ENCODE assay signal across 17 cellular contexts in genomic region chr9:38652044-38652443, GRCh38. TPM values are rescaled to one million over a fixed set of nuclear protein-coding genes. Genes with fewer than 3 reads are reported as not detected.
A peak's percentile ranks its signal among the peaks of the same experiment; 100 is the strongest.
DNase-seq lines count a peak whose midpoint lies in the region; ATAC-seq and TF ChIP-seq lines count a peak whose summit lies in the region.
"Had no signal": no experiment of that assay in that cellular context is flagged by ENCODE, and none has a peak within 500 bp of the region (broad histone marks: within the 10 kb centered on the region; RNA-seq: fewer than 3 reads in every experiment).

No MANE protein-coding gene starts in this region.

- H3K14ac ChIP-seq in neuronal stem cell (ENCODE audit: low read length): no peak overlapping the region

- ATAC-seq in HG02759 (IDR thresholded peaks at IDR 0.05; ENCODE audit: unreplicated experiment): peak; percentile 40

- H3K4ac ChIP-seq in neuronal stem cell (ENCODE audit: low read length): no peak overlapping the region

- H3K4me3 ChIP-seq in GM12865 (ENCODE audit: low read depth, low read length) (no peak overlapping the region), esophagus muscularis mucosa (no peak overlapping the region), neuronal stem cell (ENCODE audit: low read length in 2 of 2) (no peak overlapping the region), breast epithelium (no peak overlapping the region)
- H3K4me3 ChIP-seq: SK-N-MC had no signal

- H2AK5ac ChIP-seq in neuronal stem cell (ENCODE audit: low read depth, low read length): no peak overlapping the region

- no peak overlapping the region for H3K18ac ChIP-seq in neuronal stem cell (ENCODE audit: low read length)

- no peak overlapping the region for H3K4me2 ChIP-seq in neuronal stem cell (ENCODE audit: insufficient read depth, low read length, poor library complexity, severe bottlenecking)
- H3K4me2 ChIP-seq: KMS-11 had no signal

- TF ChIP-seq POLR2A in esophagus muscularis mucosa (IDR thresholded peaks at IDR 0.05; ENCODE audit: low read depth): no peak
- TF ChIP-seq POLR2A in breast epithelium (IDR thresholded peaks at IDR 0.05): no peak

- no peak overlapping the region for H3K9ac ChIP-seq in neuronal stem cell (ENCODE audit: low read depth, low read length, poor library complexity)
- H3K9ac ChIP-seq: KMS-11 had no signal

- no peak overlapping the region for H3K23ac ChIP-seq in neuronal stem cell (ENCODE audit: low read depth, low read length, poor library complexity)

- H3K79me1 ChIP-seq in neuronal stem cell (ENCODE audit: low read depth, low read length): no peaks in the 10 kb centered on the region

- H3K36me3 ChIP-seq in esophagus muscularis mucosa: no peaks in the 10 kb centered on the region
- H3K36me3 ChIP-seq in neuronal stem cell (replicated peaks in 1 of 2; ENCODE audit: control insufficient read depth in 2 of 2, insufficient read depth in 2 of 2, low read length in 2 of 2): no peaks in the 10 kb centered on the region
- H3K36me3 ChIP-seq in breast epithelium: no peaks in the 10 kb centered on the region

- no peaks in the 10 kb centered on the region for H3K9me3 ChIP-seq in esophagus muscularis mucosa
- H3K9me3 ChIP-seq in neuronal stem cell (replicated peaks in 1 of 2; ENCODE audit: control insufficient read depth in 2 of 2, insufficient read depth in 1 of 2, low read depth in 1 of 2, low read length in 2 of 2): no peaks in the 10 kb centered on the region
- no peaks in the 10 kb centered on the region for H3K9me3 ChIP-seq in breast epithelium

- H2BK120ac ChIP-seq in neuronal stem cell (ENCODE audit: low read depth, low read length): no peak overlapping the region

- WGBS in esophagus muscularis mucosa: 85% methylated on average over 2 of the region's 2 CpGs
- whole genome bisulfite sequencing in neuronal stem cell (ENCODE audit: extremely low coverage in 2 of 2, insufficient read length in 2 of 2, insufficient replicate concordance in 1 of 2), 2 donors: no CpG with 5 or more reads among the region's 2 CpGs

- no peak overlapping the region for H2BK5ac ChIP-seq in neuronal stem cell (ENCODE audit: low read length)

- H3K27me3 ChIP-seq in esophagus muscularis mucosa (peaks cover 0 to 5% (median 0%) of the 10 kb centered on the region in 4 donors), neuronal stem cell (ENCODE audit: control insufficient read depth in 3 of 3, insufficient read depth in 3 of 3, low read depth in 1 of 3, low read length in 3 of 3) (no peaks in the 10 kb centered on the region), breast epithelium (no peaks in the 10 kb centered on the region)

- H2BK12ac ChIP-seq in neuronal stem cell (ENCODE audit: low read length): no peak overlapping the region

- H2BK15ac ChIP-seq in neuronal stem cell (ENCODE audit: low read length): no peak overlapping the region

- intact Hi-C loops in esophagus muscularis mucosa (cut with DNase I) (no loop called here), breast epithelium (cut with DNase I; ENCODE audit: low total_unique reads) (no loop called here), posterior vena cava (cut with DNase I) (no loop called here)

- TF ChIP-seq EP300 in esophagus muscularis mucosa (IDR thresholded peaks at IDR 0.05): no peak

- H4K91ac ChIP-seq in neuronal stem cell (ENCODE audit: low read depth, low read length, poor library complexity): no peak overlapping the region

- peak overlapping the region; percentile 30 for H2AFZ ChIP-seq in neuronal stem cell (ENCODE audit: low read length)

- H3K27ac ChIP-seq in esophagus muscularis mucosa (replicated peaks in 1 of 4) (no peak overlapping the region), neuronal stem cell (replicated peaks; ENCODE audit: low read length) (no peak overlapping the region), breast epithelium (no peak overlapping the region)
- H3K27ac ChIP-seq: KMS-11, SK-N-MC had no signal

- H3K4me1 ChIP-seq in esophagus muscularis mucosa (no peaks in the 10 kb centered on the region), neuronal stem cell (ENCODE audit: control insufficient read depth in 2 of 2, insufficient read depth in 1 of 2, low read depth in 1 of 2, low read length in 2 of 2) (peaks cover 0 to 2% of the 10 kb centered on the region in 2 donors), breast epithelium (no peaks in the 10 kb centered on the region)

- H4K8ac ChIP-seq in neuronal stem cell (ENCODE audit: low read depth, low read length): no peak overlapping the region

- no peak for TF ChIP-seq CTCF in GM12865 (IDR thresholded peaks at IDR 0.05; ENCODE audit: insufficient read depth, low read depth, low read length, missing control alignments)
- TF ChIP-seq CTCF in esophagus muscularis mucosa (IDR thresholded peaks at IDR 0.05): no peak
- TF ChIP-seq CTCF in breast epithelium (IDR thresholded peaks at IDR 0.05): no peak

- DNase-seq in GM12865 (ENCODE audit: low read depth) (peak; percentile 34), esophagus muscularis mucosa (ENCODE audit: extremely low spot score) (peak; percentile 50), neuronal stem cell (ENCODE audit: low spot score) (no peak), breast epithelium (ENCODE audit: low spot score in 2 of 2) (no peak), posterior vena cava (ENCODE audit: low spot score) (no peak), DMS79 treated with DMSO at 0.1 percent for 48 hours (lab: John Stamatoyannopoulos, UW) (no peak), AG08396 (ENCODE audit: low spot score) (no peak)
- DNase-seq: NCI-H1417 treated with DMSO at 0.1 percent for 48 hours, NCI-H2029, NCI-H2171, NCI-H446, SHP77, T-helper 1 cell had no signal

RNA-seq across cellular contexts. Expression of gene ANKRD18A, which starts 31.6 kb away (rescaled TPM):
- under 1 TPM in 3 of 4 donors, not detected in 1; 0.11 to 0.58 (median 0.17) TPM for total RNA-seq in esophagus muscularis mucosa
- 5.3 TPM for polyA plus RNA-seq in neuronal stem cell (2013, experiment 1 of 2)
- polyA plus RNA-seq in neuronal stem cell (2013, experiment 2 of 2): 6.8 TPM
- 1 to 10 TPM in 2 of 3 donors, not detected in 1; 4.3 to 5.0 TPM for total RNA-seq in breast epithelium
- under 1 TPM; 0.09 to 0.14 TPM for total RNA-seq in posterior vena cava
- total RNA-seq: M059J had no signal

Comparison
In these comparisons a context has a peak if more than half of its experiments do, and no peak if none do; other contexts are left out.
1. DNase-seq: peak in GM12865 (single experiment) and esophagus muscularis mucosa (single experiment); none in neuronal stem cell (single experiment), breast epithelium (0 of 2), posterior vena cava (single experiment), DMS79 treated with DMSO at 0.1 percent for 48 hours (single experiment) and AG08396 (single experiment).